1 cellular context compared by ENCODE assay signal in genomic region chr3:50327943-50328691, GRCh38.
A peak's percentile ranks its signal among the peaks of the same experiment; 100 is the strongest.
TF ChIP-seq lines count a peak whose summit lies in the region.

A gene with protein sequence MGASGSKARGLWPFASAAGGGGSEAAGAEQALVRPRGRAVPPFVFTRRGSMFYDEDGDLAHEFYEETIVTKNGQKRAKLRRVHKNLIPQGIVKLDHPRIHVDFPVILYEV (minus strand): TSS chr3:50328223. CDS start chr3:50328099, 124 bp downstream.

TF ChIP-seq in K562, 482 proteins besides CTCF, POLR2A, EP300 and RAD21 (continued from another document and continues in another):
- no peak for TF ChIP-seq FOXJ3 (CRISPR knock-in tag; IDR thresholded peaks at IDR 0.05)
- no peak for TF ChIP-seq DMBX1 (CRISPR knock-in tag; IDR thresholded peaks at IDR 0.05; ENCODE audit: borderline replicate concordance)
- TF ChIP-seq SP1 (CRISPR knock-in tag; IDR thresholded peaks at IDR 0.05) = peak; percentile 63
- no peak for TF ChIP-seq ZNF75A (CRISPR knock-in tag; IDR thresholded peaks at IDR 0.05)
- peak; percentile 90 for TF ChIP-seq C11orf30 (IDR thresholded peaks at IDR 0.05; ENCODE audit: low read depth)
- peak; percentile 29 for TF ChIP-seq ZFX (CRISPR knock-in tag; IDR thresholded peaks at IDR 0.05)
- TF ChIP-seq BHLHE40 (IDR thresholded peaks at IDR 0.05; ENCODE audit: low read length) = no peak
- TF ChIP-seq, protein P1, sequence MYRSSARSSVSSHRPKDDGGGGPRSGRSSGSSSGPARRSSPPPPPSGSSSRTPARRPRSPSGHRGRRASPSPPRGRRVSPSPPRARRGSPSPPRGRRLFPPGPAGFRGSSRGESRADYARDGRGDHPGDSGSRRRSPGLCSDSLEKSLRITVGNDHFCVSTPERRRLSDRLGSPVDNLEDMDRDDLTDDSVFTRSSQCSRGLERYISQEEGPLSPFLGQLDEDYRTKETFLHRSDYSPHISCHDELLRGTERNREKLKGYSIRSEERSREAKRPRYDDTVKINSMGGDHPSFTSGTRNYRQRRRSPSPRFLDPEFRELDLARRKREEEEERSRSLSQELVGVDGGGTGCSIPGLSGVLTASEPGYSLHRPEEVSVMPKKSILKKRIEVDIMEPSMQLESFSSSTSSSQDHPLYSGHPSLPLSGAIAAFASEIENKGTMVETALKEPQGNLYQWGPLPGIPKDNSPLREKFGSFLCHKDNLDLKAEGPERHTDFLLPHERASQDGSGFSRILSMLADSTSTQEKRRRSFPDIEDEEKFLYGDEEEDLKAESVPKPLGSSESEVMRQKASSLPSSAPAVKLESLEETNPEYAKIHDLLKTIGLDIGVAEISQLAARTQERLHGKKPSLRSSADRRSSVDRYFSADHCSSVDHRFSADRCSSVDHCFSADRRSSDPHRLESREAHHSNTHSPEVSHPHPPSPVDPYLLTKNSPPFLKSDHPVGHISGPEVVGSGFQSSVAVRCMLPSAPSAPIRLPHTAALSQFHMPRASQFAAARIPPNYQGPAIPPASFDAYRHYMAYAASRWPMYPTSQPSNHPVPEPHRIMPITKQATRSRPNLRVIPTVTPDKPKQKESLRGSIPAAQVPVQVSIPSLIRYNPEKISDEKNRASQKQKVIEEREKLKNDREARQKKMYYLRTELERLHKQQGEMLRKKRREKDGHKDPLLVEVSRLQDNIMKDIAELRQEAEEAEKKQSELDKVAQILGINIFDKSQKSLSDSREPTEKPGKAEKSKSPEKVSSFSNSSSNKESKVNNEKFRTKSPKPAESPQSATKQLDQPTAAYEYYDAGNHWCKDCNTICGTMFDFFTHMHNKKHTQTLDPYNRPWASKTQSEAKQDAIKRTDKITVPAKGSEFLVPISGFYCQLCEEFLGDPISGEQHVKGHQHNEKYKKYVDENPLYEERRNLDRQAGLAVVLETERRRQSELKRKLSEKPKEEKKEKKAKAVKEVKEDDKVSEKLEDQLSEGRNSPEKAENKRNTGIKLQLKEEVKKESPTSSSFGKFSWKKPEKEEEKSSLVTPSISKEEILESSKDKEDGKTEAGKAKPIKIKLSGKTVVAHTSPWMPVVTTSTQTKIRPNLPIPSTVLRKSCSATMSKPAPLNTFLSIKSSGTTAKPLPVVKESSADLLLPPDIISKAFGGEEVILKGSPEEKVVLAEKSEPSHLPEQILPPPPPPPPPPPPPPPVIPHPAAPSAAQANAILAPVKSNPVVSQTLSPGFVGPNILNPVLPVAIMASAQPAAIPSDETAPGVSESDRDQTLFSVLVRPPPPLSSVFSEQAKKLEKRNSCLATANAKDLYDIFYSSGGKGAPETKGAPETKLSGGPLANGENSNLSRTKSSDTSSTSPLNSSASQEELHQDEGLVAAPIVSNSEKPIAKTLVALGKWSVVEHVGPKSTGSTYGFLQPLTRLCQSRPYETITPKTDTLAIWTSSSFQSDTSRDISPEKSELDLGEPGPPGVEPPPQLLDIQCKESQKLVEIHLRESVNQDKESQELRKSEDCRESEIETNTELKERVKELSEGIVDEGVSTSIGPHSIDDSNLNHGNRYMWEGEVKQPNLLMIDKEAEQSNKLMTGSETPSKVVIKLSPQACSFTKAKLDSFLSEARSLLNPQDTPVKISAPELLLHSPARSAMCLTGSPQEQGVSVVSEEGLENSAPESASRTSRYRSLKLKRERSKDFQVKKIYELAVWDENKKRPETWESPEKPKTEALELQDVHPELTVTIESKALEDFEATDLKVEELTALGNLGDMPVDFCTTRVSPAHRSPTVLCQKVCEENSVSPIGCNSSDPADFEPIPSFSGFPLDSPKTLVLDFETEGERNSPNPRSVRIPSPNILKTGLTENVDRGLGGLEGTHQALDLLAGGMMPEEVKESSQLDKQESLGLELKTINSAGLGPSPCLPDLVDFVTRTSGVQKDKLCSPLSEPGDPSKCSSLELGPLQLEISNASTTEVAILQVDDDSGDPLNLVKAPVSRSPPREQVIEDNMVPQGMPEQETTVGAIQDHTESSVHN (IDR thresholded peaks at IDR 0.05; ENCODE audit: borderline replicate concordance in 1 of 2, low read depth in 1 of 2) = no peak
- peak; percentile 87 for TF ChIP-seq SPI1 (IDR thresholded peaks at IDR 0.05; ENCODE audit: borderline replicate concordance, low read depth, low read length)
- TF ChIP-seq, protein P2, sequence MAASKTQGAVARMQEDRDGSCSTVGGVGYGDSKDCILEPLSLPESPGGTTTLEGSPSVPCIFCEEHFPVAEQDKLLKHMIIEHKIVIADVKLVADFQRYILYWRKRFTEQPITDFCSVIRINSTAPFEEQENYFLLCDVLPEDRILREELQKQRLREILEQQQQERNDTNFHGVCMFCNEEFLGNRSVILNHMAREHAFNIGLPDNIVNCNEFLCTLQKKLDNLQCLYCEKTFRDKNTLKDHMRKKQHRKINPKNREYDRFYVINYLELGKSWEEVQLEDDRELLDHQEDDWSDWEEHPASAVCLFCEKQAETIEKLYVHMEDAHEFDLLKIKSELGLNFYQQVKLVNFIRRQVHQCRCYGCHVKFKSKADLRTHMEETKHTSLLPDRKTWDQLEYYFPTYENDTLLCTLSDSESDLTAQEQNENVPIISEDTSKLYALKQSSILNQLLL (CRISPR knock-in tag; IDR thresholded peaks at IDR 0.05; ENCODE audit: borderline replicate concordance) = no peak
- no peak for TF ChIP-seq ILK (tag; IDR thresholded peaks at IDR 0.05; ENCODE audit: borderline replicate concordance, low read depth)
- no peak for TF ChIP-seq ZNF311 (CRISPR knock-in tag; IDR thresholded peaks at IDR 0.05)
- no peak for TF ChIP-seq HDAC3 (IDR thresholded peaks at IDR 0.05; ENCODE audit: borderline replicate concordance, partially characterized antibody)
- TF ChIP-seq SUPT5H (IDR thresholded peaks at IDR 0.05) = peak; percentile 33
- no peak for TF ChIP-seq ZFP36 (IDR thresholded peaks at IDR 0.05; ENCODE audit: low read depth, low read length, partially characterized antibody)
- no peak for TF ChIP-seq UBTF (IDR thresholded peaks at IDR 0.05; ENCODE audit: borderline replicate concordance in 1 of 2, low read depth in 2 of 2, low read length in 2 of 2)
- TF ChIP-seq HEY1 (CRISPR knock-in tag; IDR thresholded peaks at IDR 0.05; ENCODE audit: borderline replicate concordance) = no peak
- TF ChIP-seq PPARD (CRISPR knock-in tag; IDR thresholded peaks at IDR 0.05) = no peak
- no peak for TF ChIP-seq ETV5 (CRISPR knock-in tag; IDR thresholded peaks at IDR 0.05; ENCODE audit: low read depth)
- peak; percentile 34 for TF ChIP-seq HMGN3 (IDR thresholded peaks at IDR 0.05; ENCODE audit: borderline replicate concordance, extremely low read depth, insufficient read length, low read depth, low read length)
- TF ChIP-seq DNMT1 (IDR thresholded peaks at IDR 0.05) = no peak
- TF ChIP-seq ZNF830 (CRISPR knock-in tag; IDR thresholded peaks at IDR 0.05) = no peak
- TF ChIP-seq, protein P3, sequence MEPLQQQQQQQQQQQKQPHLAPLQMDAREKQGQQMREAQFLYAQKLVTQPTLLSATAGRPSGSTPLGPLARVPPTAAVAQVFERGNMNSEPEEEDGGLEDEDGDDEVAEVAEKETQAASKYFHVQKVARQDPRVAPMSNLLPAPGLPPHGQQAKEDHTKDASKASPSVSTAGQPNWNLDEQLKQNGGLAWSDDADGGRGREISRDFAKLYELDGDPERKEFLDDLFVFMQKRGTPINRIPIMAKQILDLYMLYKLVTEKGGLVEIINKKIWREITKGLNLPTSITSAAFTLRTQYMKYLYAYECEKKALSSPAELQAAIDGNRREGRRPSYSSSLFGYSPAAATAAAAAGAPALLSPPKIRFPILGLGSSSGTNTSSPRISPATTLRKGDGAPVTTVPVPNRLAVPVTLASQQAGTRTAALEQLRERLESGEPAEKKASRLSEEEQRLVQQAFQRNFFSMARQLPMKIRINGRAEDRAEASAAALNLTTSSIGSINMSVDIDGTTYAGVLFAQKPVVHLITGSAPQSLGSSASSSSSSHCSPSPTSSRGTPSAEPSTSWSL (CRISPR knock-in tag; IDR thresholded peaks at IDR 0.05; ENCODE audit: borderline replicate concordance) = no peak
- 0 out of 2 replicates have a peak, but pooled peaks have one; percentile 37 for TF ChIP-seq LCOR (CRISPR knock-in tag; IDR thresholded peaks at IDR 0.05)
- no peak for TF ChIP-seq CBX1 (IDR thresholded peaks at IDR 0.05; ENCODE audit: low read depth)
- TF ChIP-seq, protein P4, sequence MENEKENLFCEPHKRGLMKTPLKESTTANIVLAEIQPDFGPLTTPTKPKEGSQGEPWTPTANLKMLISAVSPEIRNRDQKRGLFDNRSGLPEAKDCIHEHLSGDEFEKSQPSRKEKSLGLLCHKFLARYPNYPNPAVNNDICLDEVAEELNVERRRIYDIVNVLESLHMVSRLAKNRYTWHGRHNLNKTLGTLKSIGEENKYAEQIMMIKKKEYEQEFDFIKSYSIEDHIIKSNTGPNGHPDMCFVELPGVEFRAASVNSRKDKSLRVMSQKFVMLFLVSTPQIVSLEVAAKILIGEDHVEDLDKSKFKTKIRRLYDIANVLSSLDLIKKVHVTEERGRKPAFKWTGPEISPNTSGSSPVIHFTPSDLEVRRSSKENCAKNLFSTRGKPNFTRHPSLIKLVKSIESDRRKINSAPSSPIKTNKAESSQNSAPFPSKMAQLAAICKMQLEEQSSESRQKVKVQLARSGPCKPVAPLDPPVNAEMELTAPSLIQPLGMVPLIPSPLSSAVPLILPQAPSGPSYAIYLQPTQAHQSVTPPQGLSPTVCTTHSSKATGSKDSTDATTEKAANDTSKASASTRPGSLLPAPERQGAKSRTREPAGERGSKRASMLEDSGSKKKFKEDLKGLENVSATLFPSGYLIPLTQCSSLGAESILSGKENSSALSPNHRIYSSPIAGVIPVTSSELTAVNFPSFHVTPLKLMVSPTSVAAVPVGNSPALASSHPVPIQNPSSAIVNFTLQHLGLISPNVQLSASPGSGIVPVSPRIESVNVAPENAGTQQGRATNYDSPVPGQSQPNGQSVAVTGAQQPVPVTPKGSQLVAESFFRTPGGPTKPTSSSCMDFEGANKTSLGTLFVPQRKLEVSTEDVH (IDR thresholded peaks at IDR 0.05; ENCODE audit: low read depth, partially characterized antibody) = peak; percentile 61
- TF ChIP-seq ATF1 (CRISPR knock-in tag; IDR thresholded peaks at IDR 0.05) = no peak
- TF ChIP-seq ATF1 (tag; IDR thresholded peaks at IDR 0.05) = peak; percentile 75
- TF ChIP-seq, protein P5, sequence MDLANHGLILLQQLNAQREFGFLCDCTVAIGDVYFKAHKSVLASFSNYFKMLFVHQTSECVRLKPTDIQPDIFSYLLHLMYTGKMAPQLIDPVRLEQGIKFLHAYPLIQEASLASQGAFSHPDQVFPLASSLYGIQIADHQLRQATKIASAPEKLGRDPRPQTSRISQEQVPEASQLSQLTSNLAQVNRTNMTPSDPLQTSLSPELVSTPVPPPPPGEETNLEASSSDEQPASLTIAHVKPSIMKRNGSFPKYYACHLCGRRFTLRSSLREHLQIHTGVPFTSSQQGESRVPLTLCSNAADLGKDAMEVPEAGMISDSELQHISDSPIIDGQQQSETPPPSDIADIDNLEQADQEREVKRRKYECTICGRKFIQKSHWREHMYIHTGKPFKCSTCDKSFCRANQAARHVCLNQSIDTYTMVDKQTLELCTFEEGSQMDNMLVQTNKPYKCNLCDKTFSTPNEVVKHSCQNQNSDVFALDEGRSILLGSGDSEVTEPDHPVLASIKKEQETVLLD (IDR thresholded peaks at IDR 0.05) = no peak
- TF ChIP-seq ZNF12 (CRISPR knock-in tag; IDR thresholded peaks at IDR 0.05) = no peak; the same call in 1 of the 2 replicates
- no peak for TF ChIP-seq TAF7 (tag; IDR thresholded peaks at IDR 0.05)
- no peak for TF ChIP-seq HNRNPL (IDR thresholded peaks at IDR 0.05; ENCODE audit: low read depth, low read length)
- TF ChIP-seq EP400 (IDR thresholded peaks at IDR 0.05) = peak; percentile 40; the same call in 1 of the 2 replicates
- TF ChIP-seq, protein P6, sequence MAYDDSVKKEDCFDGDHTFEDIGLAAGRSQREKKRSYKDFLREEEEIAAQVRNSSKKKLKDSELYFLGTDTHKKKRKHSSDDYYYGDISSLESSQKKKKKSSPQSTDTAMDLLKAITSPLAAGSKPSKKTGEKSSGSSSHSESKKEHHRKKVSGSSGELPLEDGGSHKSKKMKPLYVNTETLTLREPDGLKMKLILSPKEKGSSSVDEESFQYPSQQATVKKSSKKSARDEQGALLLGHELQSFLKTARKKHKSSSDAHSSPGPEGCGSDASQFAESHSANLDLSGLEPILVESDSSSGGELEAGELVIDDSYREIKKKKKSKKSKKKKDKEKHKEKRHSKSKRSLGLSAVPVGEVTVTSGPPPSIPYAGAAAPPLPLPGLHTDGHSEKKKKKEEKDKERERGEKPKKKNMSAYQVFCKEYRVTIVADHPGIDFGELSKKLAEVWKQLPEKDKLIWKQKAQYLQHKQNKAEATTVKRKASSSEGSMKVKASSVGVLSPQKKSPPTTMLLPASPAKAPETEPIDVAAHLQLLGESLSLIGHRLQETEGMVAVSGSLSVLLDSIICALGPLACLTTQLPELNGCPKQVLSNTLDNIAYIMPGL (CRISPR knock-in tag; IDR thresholded peaks at IDR 0.05) = no peak
- peak in 1 of 2 experiments; percentile 47; a peak in 1 of 4 replicates for TF ChIP-seq MAZ (CRISPR knock-in tag; conservative IDR thresholded peaks at IDR 0.05 in 1 of 2, IDR thresholded peaks at IDR 0.05 in 1 of 2)
- TF ChIP-seq DPF2 (IDR thresholded peaks at IDR 0.05) = no peak
- peak; percentile 61 for TF ChIP-seq SAP30 (IDR thresholded peaks at IDR 0.05; ENCODE audit: borderline replicate concordance, insufficient read depth, low read depth, low read length, poor library complexity, severe bottlenecking)
- TF ChIP-seq ZKSCAN3 (CRISPR knock-in tag; IDR thresholded peaks at IDR 0.05) = no peak
- peak; percentile 70 for TF ChIP-seq CREB1 (IDR thresholded peaks at IDR 0.05)
- TF ChIP-seq CREB1 (CRISPR knock-in tag; IDR thresholded peaks at IDR 0.05) = peak; percentile 85
- TF ChIP-seq HDGF (IDR thresholded peaks at IDR 0.05) = no peak
- no peak for TF ChIP-seq STAT5B (CRISPR knock-in tag; IDR thresholded peaks at IDR 0.05)
- TF ChIP-seq, protein P7, sequence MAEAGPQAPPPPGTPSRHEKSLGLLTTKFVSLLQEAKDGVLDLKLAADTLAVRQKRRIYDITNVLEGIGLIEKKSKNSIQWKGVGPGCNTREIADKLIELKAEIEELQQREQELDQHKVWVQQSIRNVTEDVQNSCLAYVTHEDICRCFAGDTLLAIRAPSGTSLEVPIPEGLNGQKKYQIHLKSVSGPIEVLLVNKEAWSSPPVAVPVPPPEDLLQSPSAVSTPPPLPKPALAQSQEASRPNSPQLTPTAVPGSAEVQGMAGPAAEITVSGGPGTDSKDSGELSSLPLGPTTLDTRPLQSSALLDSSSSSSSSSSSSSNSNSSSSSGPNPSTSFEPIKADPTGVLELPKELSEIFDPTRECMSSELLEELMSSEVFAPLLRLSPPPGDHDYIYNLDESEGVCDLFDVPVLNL (CRISPR knock-in tag; IDR thresholded peaks at IDR 0.05; ENCODE audit: low read depth) = no peak
- TF ChIP-seq RBFOX2 (IDR thresholded peaks at IDR 0.05; ENCODE audit: low read depth, low read length) = peak; percentile 83
- 0 out of 2 replicates have a peak, but pooled peaks have one; percentile 41 for TF ChIP-seq ATF7 (IDR thresholded peaks at IDR 0.05)
